In the genomic region with DNA sequence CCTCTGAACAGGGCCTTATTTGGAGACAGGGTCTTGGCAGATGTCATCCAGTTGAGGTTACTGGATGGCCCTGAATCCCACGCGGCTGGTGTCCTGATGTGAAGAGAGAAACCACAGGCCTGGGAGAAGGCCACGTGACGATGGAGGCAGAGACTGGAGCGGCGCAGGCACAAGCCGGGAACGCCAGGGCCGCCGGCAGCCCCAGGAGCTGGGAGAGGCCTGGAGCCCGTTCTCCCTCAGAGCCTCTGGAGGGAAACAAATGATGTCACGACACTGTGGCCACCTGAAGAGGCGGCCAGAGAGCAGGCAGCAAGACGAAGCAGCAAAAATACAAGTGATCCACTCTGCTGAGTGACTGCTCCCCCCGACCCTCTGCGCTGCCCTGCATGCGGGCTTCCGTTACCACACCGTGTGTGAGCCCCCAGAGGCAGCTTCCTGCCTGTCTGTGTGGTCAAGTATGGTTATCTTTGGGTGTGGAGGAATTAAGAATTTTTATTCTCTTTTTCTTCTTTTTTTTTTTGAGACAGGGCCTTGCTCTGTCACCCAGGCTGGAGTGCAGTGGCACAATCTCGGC, we compare ENCODE assay signal across 19 cellular contexts. TPM values are rescaled to one million over a fixed set of nuclear protein-coding genes. Genes with fewer than 3 reads are reported as not detected.
A peak's percentile ranks its signal among the peaks of the same experiment; 100 is the strongest.
DNase-seq lines count a peak whose midpoint lies in the region; ATAC-seq and TF ChIP-seq lines count a peak whose summit lies in the region.
"Had no signal": no experiment of that assay in that cellular context is flagged by ENCODE, and none has a peak within 500 bp of the region (broad histone marks: within the 10 kb centered on the region; RNA-seq: fewer than 3 reads in every experiment).

No MANE protein-coding gene starts in this region.

- H3K14ac ChIP-seq in neuronal stem cell (ENCODE audit: low read length), result peak overlapping the region; percentile 38

- no peaks in the 10 kb centered on the region for H3K36me3 ChIP-seq in CD8-positive, alpha-beta memory T cell (ENCODE audit: insufficient read depth, low read length)
- H3K36me3 ChIP-seq in Loucy (ENCODE audit: insufficient read depth, low read length), result no peaks in the 10 kb centered on the region
- H3K36me3 ChIP-seq in neuronal stem cell (replicated peaks in 1 of 2; ENCODE audit: control insufficient read depth in 2 of 2, insufficient read depth in 2 of 2, low read length in 2 of 2), result no peaks in the 10 kb centered on the region
- H3K36me3 ChIP-seq: gastrocnemius medialis, neutrophil, stomach had no signal

- H3K23ac ChIP-seq in neuronal stem cell (ENCODE audit: low read depth, low read length, poor library complexity), result peak overlapping the region; percentile 85

- no peaks in the 10 kb centered on the region for H4K20me1 ChIP-seq in Loucy (ENCODE audit: insufficient read depth, low read length, poor library complexity, severe bottlenecking)

- no peak overlapping the region for H3K27ac ChIP-seq in CD8-positive, alpha-beta memory T cell (ENCODE audit: low read depth, low read length)
- H3K27ac ChIP-seq in neuronal stem cell (replicated peaks; ENCODE audit: low read length), result no peak overlapping the region
- H3K27ac ChIP-seq: gastrocnemius medialis, KMS-11, neutrophil, skin epidermis had no signal

- H3K27me3 ChIP-seq in CD8-positive, alpha-beta memory T cell (ENCODE audit: insufficient read depth, low read length, poor library complexity, severe bottlenecking), result no peaks in the 10 kb centered on the region
- H3K27me3 ChIP-seq in Loucy (ENCODE audit: insufficient read depth, low read length, poor library complexity, severe bottlenecking) (no peaks in the 10 kb centered on the region), neuronal stem cell (ENCODE audit: control insufficient read depth in 3 of 3, insufficient read depth in 3 of 3, low read depth in 1 of 3, low read length in 3 of 3) (peaks cover 0 to 24% (median 0%) of the 10 kb centered on the region in 3 experiments)

- H3K79me2 ChIP-seq in Loucy (ENCODE audit: insufficient read depth, low read length), result peaks cover 26% of the 10 kb centered on the region

- CTCF ChIA-PET in CD8-positive, alpha-beta memory T cell (lab: Charles Lee), result interaction anchor here (0.8 to 1.0 kb wide), 3 partner anchors 16 to 100 kb away, joined by 3 read pairs; no protein-coding TSS in a partner anchor

- no peak for TF ChIP-seq CTCF in Loucy (conservative IDR thresholded peaks at IDR 0.05; ENCODE audit: low read length)

- peak overlapping the region in 5 of 7 donors; percentile 18 to 49 (median 32) for H3K4me3 Mint-ChIP-seq in CD8-positive, alpha-beta memory T cell
- H3K4me3 Mint-ChIP-seq in activated naive CD8-positive, alpha-beta T cell, result peak overlapping the region; percentile 66

- H2AFZ ChIP-seq in Loucy (ENCODE audit: low read length) (no peak overlapping the region), neuronal stem cell (ENCODE audit: low read length) (peak overlapping the region; percentile 49)

- WGBS in neuronal stem cell (ENCODE audit: extremely low coverage in 2 of 2, insufficient read length in 2 of 2, insufficient replicate concordance in 1 of 2), 2 donors, result no CpG with 5 or more reads among the region's 20 CpGs

- peak in 1 of 5 donors; percentile 48 for DNase-seq in CD8-positive, alpha-beta memory T cell
- DNase-seq in neuronal stem cell (ENCODE audit: low spot score) (no peak), C1 segment of cervical spinal cord (lab: John Stamatoyannopoulos, UW) (no peak), HUDEP-2 (lab: John Stamatoyannopoulos, UW; ENCODE audit: unreplicated experiment in 76 of 76) (no peak)
- DNase-seq: amygdala, gastrocnemius medialis, NCI-H1436 treated with DMSO at 0.1 percent for 48 hours, stomach, T1000 had no signal

- H3K4me2 ChIP-seq in Loucy (ENCODE audit: low read depth, low read length, poor library complexity, severe bottlenecking) (peak overlapping the region; percentile 87), neuronal stem cell (ENCODE audit: insufficient read depth, low read length, poor library complexity, severe bottlenecking) (no peak overlapping the region)
- H3K4me2 ChIP-seq: KMS-11 had no signal

- no peak overlapping the region for H2AK5ac ChIP-seq in neuronal stem cell (ENCODE audit: low read depth, low read length)

- H3K9ac ChIP-seq in Loucy (ENCODE audit: low read depth, low read length, poor library complexity, severe bottlenecking), result peak overlapping the region; percentile 98
- no peak overlapping the region for H3K9ac ChIP-seq in neuronal stem cell (ENCODE audit: low read depth, low read length, poor library complexity)
- H3K9ac ChIP-seq: KMS-11 had no signal

- H4K91ac ChIP-seq in neuronal stem cell (ENCODE audit: low read depth, low read length, poor library complexity), result no peak overlapping the region

- no peak for ATAC-seq in GM19467 (IDR thresholded peaks at IDR 0.05; ENCODE audit: unreplicated experiment)
- ATAC-seq: gastrocnemius medialis had no signal

- H3K4me1 Mint-ChIP-seq in CD8-positive, alpha-beta memory T cell, result peaks cover 45 to 61% (median 48%) of the 10 kb centered on the region in 3 donors
- peaks cover 57% of the 10 kb centered on the region for H3K4me1 Mint-ChIP-seq in activated naive CD8-positive, alpha-beta T cell (ENCODE audit: low read depth)

- peaks cover 15% of the 10 kb centered on the region for H3F3A ChIP-seq in Loucy (ENCODE audit: low read depth)

- H3K9me3 ChIP-seq in CD8-positive, alpha-beta memory T cell (ENCODE audit: low read length), result no peaks in the 10 kb centered on the region
- H3K9me3 ChIP-seq in Loucy (ENCODE audit: insufficient read depth, low read depth, low read length), result no peaks in the 10 kb centered on the region
- H3K9me3 ChIP-seq in neuronal stem cell (replicated peaks in 1 of 2; ENCODE audit: control insufficient read depth in 2 of 2, insufficient read depth in 1 of 2, low read depth in 1 of 2, low read length in 2 of 2), result no peaks in the 10 kb centered on the region
- H3K9me3 ChIP-seq: gastrocnemius medialis, neutrophil, stomach had no signal

- no peak overlapping the region for H3K4me3 ChIP-seq in CD8-positive, alpha-beta memory T cell (ENCODE audit: low read length)
- peak overlapping the region; percentile 55 for H3K4me3 ChIP-seq in Loucy (ENCODE audit: low read length, poor library complexity, severe bottlenecking)
- no peak overlapping the region for H3K4me3 ChIP-seq in neuronal stem cell (ENCODE audit: low read length in 2 of 2)
- H3K4me3 ChIP-seq: gastrocnemius medialis, lung, skin epidermis, stomach had no signal

- peak overlapping the region; percentile 22 to 95 (median 66) for H3K27ac Mint-ChIP-seq in CD8-positive, alpha-beta memory T cell
- peak overlapping the region; percentile 94 for H3K27ac Mint-ChIP-seq in activated naive CD8-positive, alpha-beta T cell
- H3K27ac Mint-ChIP-seq: CD14-positive monocyte had no signal

- H3K18ac ChIP-seq in neuronal stem cell (ENCODE audit: low read length), result peak overlapping the region; percentile 28

- peaks cover 4% of the 10 kb centered on the region for H3K79me1 ChIP-seq in neuronal stem cell (ENCODE audit: low read depth, low read length)

- no peak overlapping the region for H2BK12ac ChIP-seq in neuronal stem cell (ENCODE audit: low read length)

- POLR2A ChIA-PET in CD8-positive, alpha-beta memory T cell (lab: Charles Lee), result interaction anchor here (0.5 to 1.7 kb wide), 4 partner anchors 11 to 557 kb away, joined by 3 to 4 read pairs (median 4); partner anchors contain the start of gene CD7

- peak overlapping the region; percentile 78 for H2BK15ac ChIP-seq in neuronal stem cell (ENCODE audit: low read length)

- no peaks in the 10 kb centered on the region for H3K36me3 Mint-ChIP-seq in CD8-positive, alpha-beta memory T cell
- H3K36me3 Mint-ChIP-seq in activated naive CD8-positive, alpha-beta T cell, result no peaks in the 10 kb centered on the region
- H3K36me3 Mint-ChIP-seq: CD14-positive monocyte had no signal

- H3K9me3 Mint-ChIP-seq in CD8-positive, alpha-beta memory T cell, result no peaks in the 10 kb centered on the region
- H3K9me3 Mint-ChIP-seq in activated naive CD8-positive, alpha-beta T cell (ENCODE audit: low read depth), result no peaks in the 10 kb centered on the region

- H2BK120ac ChIP-seq in neuronal stem cell (ENCODE audit: low read depth, low read length), result no peak overlapping the region

- H2BK5ac ChIP-seq in neuronal stem cell (ENCODE audit: low read length), result peak overlapping the region; percentile 27

- H3K4ac ChIP-seq in neuronal stem cell (ENCODE audit: low read length), result no peak overlapping the region

- peaks cover 57% of the 10 kb centered on the region for H3K4me1 ChIP-seq in CD8-positive, alpha-beta memory T cell (ENCODE audit: insufficient read depth, low read length)
- H3K4me1 ChIP-seq in Loucy (ENCODE audit: insufficient read depth, low read length, poor library complexity, severe bottlenecking) (peaks cover 73% of the 10 kb centered on the region), neuronal stem cell (ENCODE audit: control insufficient read depth in 2 of 2, insufficient read depth in 1 of 2, low read depth in 1 of 2, low read length in 2 of 2) (peaks cover 6 to 18% of the 10 kb centered on the region in 2 donors)

- H4K8ac ChIP-seq in neuronal stem cell (ENCODE audit: low read depth, low read length), result no peak overlapping the region

- H3K27me3 Mint-ChIP-seq in CD8-positive, alpha-beta memory T cell, result peaks cover 0 to 1% of the 10 kb centered on the region in 2 donors
- no peaks in the 10 kb centered on the region for H3K27me3 Mint-ChIP-seq in activated naive CD8-positive, alpha-beta T cell

- no peaks in the 10 kb centered on the region for H3K9me2 ChIP-seq in Loucy (replicated peaks; ENCODE audit: low read depth, low read length)

RNA-seq across cellular contexts. Expression of gene CD7, which starts 11.6 kb away (rescaled TPM):
- total RNA-seq in CD8-positive, alpha-beta memory T cell, result 100 to 1,000 TPM; 186 to 190 TPM
- polyA plus RNA-seq in CD8-positive, alpha-beta memory T cell, result 193 TPM
- 1.5 TPM for polyA plus RNA-seq in neuronal stem cell (2013, experiment 1 of 2)
- polyA plus RNA-seq in neuronal stem cell (2013, experiment 2 of 2), result 1.5 TPM
- total RNA-seq: chondrocyte had no signal

RNA-seq across cellular contexts. Expression of gene SECTM1, which starts 27.8 kb away (rescaled TPM):
- total RNA-seq in CD8-positive, alpha-beta memory T cell, result 1 to 10 TPM in 1 of 2 experiments, under 1 TPM in 1; 0.49 to 1.1 TPM
- polyA plus RNA-seq in CD8-positive, alpha-beta memory T cell, result 1.9 TPM
- polyA plus RNA-seq in neuronal stem cell (2013, experiment 1 of 2), result 0.39 TPM
- 0.65 TPM for polyA plus RNA-seq in neuronal stem cell (2013, experiment 2 of 2)

RNA-seq across cellular contexts. Expression of gene CSNK1D, which starts 32.3 kb away (rescaled TPM):
- total RNA-seq in CD8-positive, alpha-beta memory T cell, result 100 to 1,000 TPM; 129 to 141 TPM
- 74.6 TPM for polyA plus RNA-seq in CD8-positive, alpha-beta memory T cell
- polyA plus RNA-seq in neuronal stem cell (2013, experiment 1 of 2), result 70.3 TPM
- polyA plus RNA-seq in neuronal stem cell (2013, experiment 2 of 2), result 72.1 TPM

RNA-seq across cellular contexts. Expression of gene TEX19, which starts 53.2 kb away (rescaled TPM):
- total RNA-seq in CD8-positive, alpha-beta memory T cell, result not detected
- polyA plus RNA-seq in CD8-positive, alpha-beta memory T cell, result not detected
- 0.28 TPM for polyA plus RNA-seq in neuronal stem cell (2013, experiment 1 of 2)
- 0.19 TPM for polyA plus RNA-seq in neuronal stem cell (2013, experiment 2 of 2)
- total RNA-seq: activated CD8-positive, alpha-beta memory T cell treated with anti-CD3 and anti-CD28 coated beads for 36 hours; chondrocyte; lung; stomach had no signal
- polyA plus RNA-seq: CD14-positive monocyte, stomach had no signal
